In genomic region chr3:100144255-100144866, GRCh38 we compare ENCODE assay signal across 1 cellular context.
TF ChIP-seq lines count a peak whose summit lies in the region.

No MANE protein-coding gene starts in this region.

TF ChIP-seq in GM12878, 131 proteins besides CTCF, POLR2A, EP300 and RAD21 (continued from another document):
- TF ChIP-seq ATF2 (IDR thresholded peaks at IDR 0.05; ENCODE audit: low read length) = peak; percentile 79
- 0 out of 2 replicates have a peak, but pooled peaks have one; percentile 11 for TF ChIP-seq YY1 (IDR thresholded peaks at IDR 0.05; ENCODE audit: low read depth, low read length)
- peak; percentile 91 for TF ChIP-seq RUNX3 (IDR thresholded peaks at IDR 0.05; ENCODE audit: low read length)
- TF ChIP-seq SPI1 (IDR thresholded peaks at IDR 0.05; ENCODE audit: borderline replicate concordance, insufficient read depth, low read depth, low read length) = peak; percentile 74
- TF ChIP-seq IKZF2 (IDR thresholded peaks at IDR 0.05) = 0 out of 4 replicates have a peak, but pooled peaks of 1 of the 2 experiments have one; percentile 10
- TF ChIP-seq EED (IDR thresholded peaks at IDR 0.05; ENCODE audit: low read depth) = peak; percentile 42; the same call in 1 of the 2 replicates
- no peak for TF ChIP-seq NFYA (IDR thresholded peaks at IDR 0.05; ENCODE audit: borderline replicate concordance, low read depth, low read length)
- no peak for TF ChIP-seq ZNF207 (IDR thresholded peaks at IDR 0.05; ENCODE audit: borderline replicate concordance)
- TF ChIP-seq MEF2A (IDR thresholded peaks at IDR 0.05; ENCODE audit: insufficient read depth, low read depth, low read length) = 0 out of 2 replicates have a peak, but pooled peaks have one; percentile 49
- TF ChIP-seq POU2F2 (IDR thresholded peaks at IDR 0.05; ENCODE audit: borderline replicate concordance, low read depth, low read length) = 0 out of 3 replicates have a peak, but pooled peaks have one; percentile 20
- TF ChIP-seq NFIC (IDR thresholded peaks at IDR 0.05; ENCODE audit: low read depth, low read length) = peak; percentile 60
